Comparison of ENCODE assay signal across 12 cellular contexts in the genomic region with DNA sequence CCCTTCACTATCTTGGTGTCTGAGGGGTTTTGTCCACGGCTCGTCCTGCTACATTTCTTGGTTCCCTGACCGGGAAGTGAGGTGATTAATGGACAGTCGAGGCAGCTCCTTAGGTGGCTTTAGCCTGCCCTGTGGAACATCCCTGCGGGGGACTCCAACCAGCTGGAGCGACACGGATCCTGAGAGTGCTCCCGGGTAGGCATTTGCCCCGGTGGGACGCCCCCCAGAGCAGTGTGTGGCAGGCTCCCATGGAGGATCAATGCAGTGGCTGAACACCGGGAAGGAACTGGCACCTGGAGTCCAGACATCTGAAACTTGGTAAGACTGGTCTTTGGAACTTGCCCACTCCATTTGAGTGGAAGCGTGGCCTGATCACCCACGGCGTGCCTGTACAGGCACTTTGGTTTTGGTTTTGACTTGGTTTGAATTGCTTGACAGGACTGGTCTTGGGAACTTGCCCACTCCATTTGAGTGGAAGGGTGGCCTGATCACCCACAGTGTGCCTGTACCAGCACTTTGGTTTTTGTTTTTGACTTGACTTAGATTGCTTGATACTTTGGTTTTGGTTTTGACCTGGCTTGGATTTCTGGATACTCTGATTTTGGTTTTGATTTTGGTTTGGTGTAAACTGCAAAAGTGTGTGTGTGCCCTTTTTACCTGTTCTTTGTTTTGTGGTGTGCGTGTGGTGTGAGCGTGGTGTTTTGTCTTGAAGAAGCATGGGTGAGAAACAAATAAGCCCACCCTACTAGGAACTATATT. TPM values are rescaled to one million over a fixed set of nuclear protein-coding genes. Genes with fewer than 3 reads are reported as not detected.
A peak's percentile ranks its signal among the peaks of the same experiment; 100 is the strongest.
DNase-seq lines count a peak whose midpoint lies in the region; ATAC-seq and TF ChIP-seq lines count a peak whose summit lies in the region.
"Not testable (repeated sequence)": the region's sequence is repeated elsewhere in the genome, so short reads cannot be mapped to it uniquely, and the experiment has no call there.
"Had no signal": no experiment of that assay in that cellular context is flagged by ENCODE, and none has a peak within 500 bp of the region (broad histone marks: within the 10 kb centered on the region; RNA-seq: fewer than 3 reads in every experiment).

No MANE protein-coding gene starts in this region.

- not testable (repeated sequence) for TF ChIP-seq CTCF in OCI-LY1 (IDR thresholded peaks at IDR 0.05; ENCODE audit: low read length); esophagus squamous epithelium (IDR thresholded peaks at IDR 0.05); right lobe of liver (IDR thresholded peaks at IDR 0.05); nephron (IDR thresholded peaks at IDR 0.05; ENCODE audit: unreplicated experiment in 3 of 3); type B pancreatic cell (conservative IDR thresholded peaks at IDR 0.05)

- ATAC-seq in CD4-positive, CD25-positive, alpha-beta regulatory T cell (ENCODE audit: low read depth in 2 of 2); right lobe of liver; sciatic nerve: not testable (repeated sequence)

- H3K4me3 Mint-ChIP-seq in CD4-positive, CD25-positive, alpha-beta regulatory T cell = peak overlapping the region in 1 of 4 donors; percentile 78
- not testable (repeated sequence) for H3K4me3 Mint-ChIP-seq in activated naive CD4-positive, alpha-beta T cell treated with anti-CD3 and anti-CD28 coated beads, Interleukin-2, amount 50 U/mL, for 24 hours; nephron
- peak overlapping the region; percentile 42 for H3K4me3 Mint-ChIP-seq in type B pancreatic cell

- H3F3A ChIP-seq in OCI-LY1 (ENCODE audit: insufficient read depth, low read length) = not testable (repeated sequence)

- not testable (repeated sequence) for H3K9me3 Mint-ChIP-seq in CD4-positive, CD25-positive, alpha-beta regulatory T cell; activated naive CD4-positive, alpha-beta T cell treated with anti-CD3 and anti-CD28 coated beads, Interleukin-2, amount 50 U/mL, for 24 hours; nephron; type B pancreatic cell

- intact Hi-C loops in esophagus squamous epithelium (cut with DNase I); right lobe of liver (cut with DNase I); sciatic nerve (cut with DNase I): not testable (repeated sequence)

- not testable (repeated sequence) for H3K27me3 ChIP-seq in CD4-positive, CD25-positive, alpha-beta regulatory T cell (ENCODE audit: control insufficient read depth, insufficient read depth, low read length); OCI-LY1 (ENCODE audit: insufficient read depth, low read length); esophagus squamous epithelium; right lobe of liver

- H4K20me1 ChIP-seq in OCI-LY1 (ENCODE audit: insufficient read depth, low read length) = not testable (repeated sequence)

- not testable (repeated sequence) for H3K27ac ChIP-seq in CD4-positive, CD25-positive, alpha-beta regulatory T cell (ENCODE audit: insufficient read depth, low read length, poor library complexity, severe bottlenecking)
- peak overlapping the region; percentile 19 for H3K27ac ChIP-seq in OCI-LY1 (ENCODE audit: low read depth, low read length, poor library complexity, severe bottlenecking)
- H3K27ac ChIP-seq in esophagus squamous epithelium = peak overlapping the region; percentile 5 to 68 (median 41)
- H3K27ac ChIP-seq in right lobe of liver = peak overlapping the region; percentile 47 to 87 (median 69)

- H3K9ac ChIP-seq in OCI-LY1 (ENCODE audit: low read length) = not testable (repeated sequence)

- not testable (repeated sequence) for H3K4me2 ChIP-seq in OCI-LY1 (ENCODE audit: low read length)

- H2AFZ ChIP-seq in OCI-LY1 (ENCODE audit: low read length) = not testable (repeated sequence)

- H3K36me3 Mint-ChIP-seq in CD4-positive, CD25-positive, alpha-beta regulatory T cell; activated naive CD4-positive, alpha-beta T cell treated with anti-CD3 and anti-CD28 coated beads, Interleukin-2, amount 50 U/mL, for 24 hours; nephron (ENCODE audit: low read depth); type B pancreatic cell: not testable (repeated sequence)

- H3K27ac Mint-ChIP-seq in CD4-positive, CD25-positive, alpha-beta regulatory T cell = peak overlapping the region in 2 of 3 donors; percentile 3 to 46
- peak overlapping the region; percentile 4 for H3K27ac Mint-ChIP-seq in activated naive CD4-positive, alpha-beta T cell treated with anti-CD3 and anti-CD28 coated beads, Interleukin-2, amount 50 U/mL, for 24 hours
- H3K27ac Mint-ChIP-seq in nephron (peak overlapping the region; percentile 37 to 51 (median 43)), type B pancreatic cell (peak overlapping the region; percentile 40)

- H3K4me3 ChIP-seq in CD4-positive, CD25-positive, alpha-beta regulatory T cell (ENCODE audit: low read depth, low read length); OCI-LY1 (ENCODE audit: low read depth, low read length, poor library complexity, severe bottlenecking); esophagus squamous epithelium; right lobe of liver: not testable (repeated sequence)

- H3K79me2 ChIP-seq in OCI-LY1 (ENCODE audit: insufficient read depth, low read length) = not testable (repeated sequence)

- not testable (repeated sequence) for DNase-seq in CD4-positive, CD25-positive, alpha-beta regulatory T cell; esophagus squamous epithelium (lab: John Stamatoyannopoulos, UW); right lobe of liver; type B pancreatic cell (ENCODE audit: extremely low spot score, unreplicated experiment)
- DNase-seq in sciatic nerve (ENCODE audit: low spot score) = peak; percentile 50

- H3K4me1 ChIP-seq in CD4-positive, CD25-positive, alpha-beta regulatory T cell (ENCODE audit: control insufficient read depth, insufficient read depth, low read length, poor library complexity, severe bottlenecking) = not testable (repeated sequence)
- H3K4me1 ChIP-seq in OCI-LY1 (ENCODE audit: insufficient read depth, low read length, severe bottlenecking) = peaks cover 30% of the 10 kb centered on the region
- peaks cover 0 to 49% (median 0%) of the 10 kb centered on the region in 3 donors for H3K4me1 ChIP-seq in esophagus squamous epithelium
- H3K4me1 ChIP-seq in right lobe of liver = peaks cover 0 to 20% (median 6%) of the 10 kb centered on the region in 4 donors

- 53 to 73% methylated on average over 6 to 9 of the region's 16 CpGs for WGBS in esophagus squamous epithelium, 2 donors
- WGBS in right lobe of liver (ENCODE audit: insufficient coverage, low coverage, low lambda C conversion rate, missing lambda C conversion rate) = 91% methylated on average over 10 of the region's 16 CpGs

- TF ChIP-seq POLR2A in esophagus squamous epithelium (IDR thresholded peaks at IDR 0.05); right lobe of liver (IDR thresholded peaks at IDR 0.05): not testable (repeated sequence)

- H3K9me3 ChIP-seq in CD4-positive, CD25-positive, alpha-beta regulatory T cell (ENCODE audit: control insufficient read depth in 2 of 2, low read length in 2 of 2); OCI-LY1 (ENCODE audit: low read length); esophagus squamous epithelium; right lobe of liver: not testable (repeated sequence)

- H3K36me3 ChIP-seq in CD4-positive, CD25-positive, alpha-beta regulatory T cell (ENCODE audit: control insufficient read depth, insufficient read depth, low read length); OCI-LY1 (ENCODE audit: insufficient read depth, low read length); esophagus squamous epithelium; right lobe of liver: not testable (repeated sequence)

- H3K27me3 Mint-ChIP-seq in CD4-positive, CD25-positive, alpha-beta regulatory T cell; activated naive CD4-positive, alpha-beta T cell treated with anti-CD3 and anti-CD28 coated beads, Interleukin-2, amount 50 U/mL, for 24 hours; nephron (ENCODE audit: low read depth); type B pancreatic cell: not testable (repeated sequence)

- not testable (repeated sequence) for H3K4me1 Mint-ChIP-seq in CD4-positive, CD25-positive, alpha-beta regulatory T cell; activated naive CD4-positive, alpha-beta T cell treated with anti-CD3 and anti-CD28 coated beads, Interleukin-2, amount 50 U/mL, for 24 hours; nephron
- H3K4me1 Mint-ChIP-seq in type B pancreatic cell (ENCODE audit: unreplicated experiment) = peaks cover 25% of the 10 kb centered on the region

- H3K9me2 ChIP-seq in OCI-LY1 (ENCODE audit: low read depth, low read length) = not testable (repeated sequence)

RNA-seq across cellular contexts. Expression of a gene that starts 7.1 kb away (rescaled TPM):
- total RNA-seq in CD4-positive, CD25-positive, alpha-beta regulatory T cell = not detected
- under 1 TPM in 2 of 4 donors, not detected in 2; 0.07 to 0.23 TPM for polyA plus RNA-seq in CD4-positive, CD25-positive, alpha-beta regulatory T cell
- under 1 TPM in 1 of 4 donors, not detected in 3; 0.19 TPM for total RNA-seq in esophagus squamous epithelium
- total RNA-seq in right lobe of liver = under 1 TPM in 2 of 6 experiments, not detected in 4; 0.09 to 0.10 TPM
- total RNA-seq in sciatic nerve = not detected
- 1.8 TPM in 1 of 2 replicates, not detected in the other for total RNA-seq in type B pancreatic cell (ENCODE audit: low replicate concordance)
- total RNA-seq: Calu3; CD4-positive, alpha-beta memory T cell; HT-29 had no signal
- polyA plus RNA-seq: CD4-positive, alpha-beta memory T cell; IgD-negative memory B cell had no signal

RNA-seq across cellular contexts. Expression of a gene that starts 39.4 kb away (rescaled TPM):
- 18.2 TPM for total RNA-seq in CD4-positive, CD25-positive, alpha-beta regulatory T cell
- polyA plus RNA-seq in CD4-positive, CD25-positive, alpha-beta regulatory T cell = 10 to 100 TPM; 12.2 to 19.7 (median 14.4) TPM
- total RNA-seq in esophagus squamous epithelium (10 to 100 TPM; 32.3 to 48.4 (median 38.0) TPM), right lobe of liver (10 to 100 TPM; 18.9 to 39.1 (median 23.6) TPM), sciatic nerve (43.8 TPM), type B pancreatic cell (ENCODE audit: low replicate concordance) (38.6 and 43.3 TPM in 2 replicates)

RNA-seq across cellular contexts. Expression of a gene that starts 41.8 kb away (rescaled TPM):
- 21.5 TPM for total RNA-seq in CD4-positive, CD25-positive, alpha-beta regulatory T cell
- 10 to 100 TPM; 13.0 to 22.6 (median 16.8) TPM for polyA plus RNA-seq in CD4-positive, CD25-positive, alpha-beta regulatory T cell
- total RNA-seq in esophagus squamous epithelium = 10 to 100 TPM in 2 of 4 donors, 1 to 10 TPM in 2; 7.7 to 19.6 (median 9.5) TPM
- 1 to 10 TPM; 6.2 to 9.5 (median 7.4) TPM for total RNA-seq in right lobe of liver
- total RNA-seq in sciatic nerve = 23.1 TPM
- 14.6 and 25.4 TPM in 2 replicates for total RNA-seq in type B pancreatic cell (ENCODE audit: low replicate concordance)

RNA-seq across cellular contexts. Expression of a gene that starts 53.2 kb away (rescaled TPM):
- total RNA-seq in CD4-positive, CD25-positive, alpha-beta regulatory T cell = 18.4 TPM
- polyA plus RNA-seq in CD4-positive, CD25-positive, alpha-beta regulatory T cell = 1 to 10 TPM; 5.7 to 8.8 (median 7.4) TPM
- total RNA-seq in esophagus squamous epithelium (10 to 100 TPM in 3 of 4 donors, 1 to 10 TPM in 1; 4.1 to 20.8 (median 17.2) TPM), right lobe of liver (10 to 100 TPM in 1 of 6 experiments, 1 to 10 TPM in 5; 6.3 to 10.5 (median 8.0) TPM), sciatic nerve (13.0 TPM), type B pancreatic cell (ENCODE audit: low replicate concordance) (19.1 and 25.6 TPM in 2 replicates)
